ENCODE assay signal across 8 cellular contexts in the genomic region with DNA sequence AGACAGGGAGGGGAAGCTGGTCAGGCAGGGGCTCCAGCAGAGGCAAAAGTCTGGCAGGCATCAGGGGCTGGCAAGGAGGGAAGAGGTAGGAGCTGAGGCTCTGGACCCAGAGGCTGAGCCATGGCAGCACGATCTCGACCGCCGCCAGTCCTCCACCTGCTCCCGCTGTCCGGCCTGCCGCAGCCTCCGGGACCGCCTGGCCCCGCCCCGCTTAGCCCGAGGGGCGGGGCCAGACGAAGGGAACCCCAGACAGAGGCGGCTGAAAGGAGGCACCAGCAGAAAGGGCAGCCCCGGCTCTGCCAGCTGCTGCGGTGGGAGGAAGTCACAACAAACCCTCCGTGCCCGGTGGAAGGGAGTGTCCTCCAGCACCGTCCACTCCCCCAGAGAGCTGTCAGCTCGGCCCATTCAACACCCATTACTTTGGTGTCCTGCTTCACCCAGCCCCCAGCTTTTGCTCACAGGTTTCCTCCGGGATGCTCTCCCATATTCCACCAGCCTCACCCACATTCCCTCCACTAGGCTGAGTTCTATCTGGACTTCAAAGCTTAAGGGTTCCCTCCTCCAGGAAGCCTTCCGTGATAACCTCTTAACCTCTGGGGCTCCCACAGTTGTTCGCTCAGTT. TPM values are rescaled to one million over a fixed set of nuclear protein-coding genes. Genes with fewer than 3 reads are reported as not detected.
A peak's percentile ranks its signal among the peaks of the same experiment; 100 is the strongest.
DNase-seq lines count a peak whose midpoint lies in the region; ATAC-seq and TF ChIP-seq lines count a peak whose summit lies in the region.

A gene with protein sequence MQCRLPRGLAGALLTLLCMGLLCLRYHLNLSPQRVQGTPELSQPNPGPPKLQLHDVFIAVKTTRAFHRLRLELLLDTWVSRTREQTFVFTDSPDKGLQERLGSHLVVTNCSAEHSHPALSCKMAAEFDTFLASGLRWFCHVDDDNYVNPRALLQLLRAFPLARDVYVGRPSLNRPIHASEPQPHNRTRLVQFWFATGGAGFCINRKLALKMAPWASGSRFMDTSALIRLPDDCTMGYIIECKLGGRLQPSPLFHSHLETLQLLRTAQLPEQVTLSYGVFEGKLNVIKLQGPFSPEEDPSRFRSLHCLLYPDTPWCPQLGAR (minus strand): TSS at position 161 of the 622 bp plus-strand sequence. CDS start 207 bp downstream, outside the sequence.

- no peak for TF ChIP-seq CTCF in BE2C (IDR thresholded peaks at IDR 0.05; ENCODE audit: low read depth, low read length)

- intact Hi-C loops in cardiac septum (cut with DNase I) = no loop called here
- intact Hi-C loops in aorta (cut with DNase I) = no loop called here

- H3K9me3 ChIP-seq in BE2C = no peaks in the 10 kb centered on the region
- no peaks in the 10 kb centered on the region for H3K9me3 ChIP-seq in aorta (ENCODE audit: control insufficient read depth, low read length)

- 5 to 6% methylated on average over 21 to 24 of the region's 24 CpGs for WGBS in aorta, 2 donors

- peak; percentile 69 for ATAC-seq in aorta (ENCODE audit: low FRiP score)

- H3K4me1 ChIP-seq in BE2C = no peaks in the 10 kb centered on the region
- H3K4me1 ChIP-seq in aorta (ENCODE audit: control insufficient read depth in 1 of 2, insufficient read depth in 2 of 2, low read length in 2 of 2) = no peaks in the 10 kb centered on the region

- H3K4me3 ChIP-seq in BE2C (ENCODE audit: low read depth, low read length) (peak within 1 kb of the TSS; percentile 4; the same call in 1 of the 2 replicates), aorta (ENCODE audit: low read length in 2 of 2) (no peak within 1 kb of the TSS)

- no peaks in the 10 kb centered on the region for H3K27me3 Mint-ChIP-seq in activated naive CD4-positive, alpha-beta T cell treated with anti-CD3 and anti-CD28 coated beads, Interleukin-2, amount 50 U/mL, for 24 hours

- peaks cover 7% of the 10 kb centered on the region for H3K36me3 Mint-ChIP-seq in activated naive CD4-positive, alpha-beta T cell treated with anti-CD3 and anti-CD28 coated beads, Interleukin-2, amount 50 U/mL, for 24 hours

- no peaks in the 10 kb centered on the region for H3K36me3 ChIP-seq in BE2C
- H3K36me3 ChIP-seq in aorta (ENCODE audit: control insufficient read depth in 1 of 2, insufficient read depth in 2 of 2, low read length in 1 of 2) = no peaks in the 10 kb centered on the region

- peak within 1 kb of the TSS; percentile 99 for H3K27ac Mint-ChIP-seq in activated naive CD4-positive, alpha-beta T cell treated with anti-CD3 and anti-CD28 coated beads, Interleukin-2, amount 50 U/mL, for 24 hours

- H3K27me3 ChIP-seq in BE2C (no peaks in the 10 kb centered on the region), aorta (ENCODE audit: control insufficient read depth in 1 of 2, insufficient read depth in 2 of 2, low read length in 1 of 2) (no peaks in the 10 kb centered on the region)

- TF ChIP-seq POLR2A in GM19099 (IDR thresholded peaks at IDR 0.05; ENCODE audit: extremely low read depth, insufficient read length, low read depth) = peak; percentile 70

- H3K4me3 Mint-ChIP-seq in activated naive CD4-positive, alpha-beta T cell treated with anti-CD3 and anti-CD28 coated beads, Interleukin-2, amount 50 U/mL, for 24 hours = peak within 1 kb of the TSS; percentile 98

- peak; percentile 70 for DNase-seq in BE2C
- peak; percentile 45 for DNase-seq in HPDE6-E6E7 (ENCODE audit: extremely low spot score)
- DNase-seq in SKM-1 treated with dmso at 0.1 percent for 144 hours (lab: John Stamatoyannopoulos, UW; ENCODE audit: unreplicated experiment) = peak; percentile 90
- peak; percentile 91 for DNase-seq in cardiac septum (ENCODE audit: low spot score)
- peak; percentile 22 for DNase-seq in putamen (ENCODE audit: low spot score)
- peak in 1 of 2 donors; percentile 88 for DNase-seq in aorta

- no peak within 1 kb of the TSS for H3K27ac ChIP-seq in aorta (ENCODE audit: low read depth in 1 of 2, low read length in 2 of 2)

- no peaks in the 10 kb centered on the region for H3K9me3 Mint-ChIP-seq in activated naive CD4-positive, alpha-beta T cell treated with anti-CD3 and anti-CD28 coated beads, Interleukin-2, amount 50 U/mL, for 24 hours

- peaks cover 71% of the 10 kb centered on the region for H3K4me1 Mint-ChIP-seq in activated naive CD4-positive, alpha-beta T cell treated with anti-CD3 and anti-CD28 coated beads, Interleukin-2, amount 50 U/mL, for 24 hours

RNA-seq across cellular contexts. Expression of the gene that starts here (rescaled TPM):
- polyA plus RNA-seq in BE2C (2012; ENCODE audit: insufficient read depth, insufficient read length, low read depth) = 2.3 TPM
- total RNA-seq in cardiac septum (5.3 TPM), aorta (10 to 100 TPM; 22.8 to 35.4 TPM)
- 10 to 100 TPM in 1 of 2 donors, 1 to 10 TPM in 1; 6.7 to 12.0 TPM for polyA plus RNA-seq in aorta
